ENCODE assay signal across 8 cellular contexts in genomic region chr3:45055032-45055410, GRCh38. TPM values are rescaled to one million over a fixed set of nuclear protein-coding genes. Genes with fewer than 3 reads are reported as not detected.
DNase-seq lines count a peak whose midpoint lies in the region; ATAC-seq, FAIRE-seq and TF ChIP-seq lines count a peak whose summit lies in the region.
"Had no signal": no experiment of that assay in that cellular context is flagged by ENCODE, and none has a peak within 500 bp of the region (broad histone marks: within the 10 kb centered on the region; RNA-seq: fewer than 3 reads in every experiment).

No MANE protein-coding gene starts in this region.

- no peaks in the 10 kb centered on the region for H3K27me3 ChIP-seq in uterus

- H3K4me3 ChIP-seq in WI38 (ENCODE audit: low read depth, low read length) (peak overlapping the region; percentile 59), uterus (no peak overlapping the region)

- DNase-seq in HS-5 (ENCODE audit: low read depth), result peak; percentile 86
- DNase-seq in uterus, result no peak
- no peak for DNase-seq in Kasumi-1 (lab: John Stamatoyannopoulos, UW)
- no peak for DNase-seq in cerebellar cortex (ENCODE audit: low spot score)

- no peaks in the 10 kb centered on the region for H3K36me3 ChIP-seq in uterus

- no peak for TF ChIP-seq POLR2A in uterus (IDR thresholded peaks at IDR 0.05)

- intact Hi-C loops in uterus (cut with DNase I; ENCODE audit: low total_unique reads), result no loop called here

- no peak for ATAC-seq in GM21529 (IDR thresholded peaks at IDR 0.05; ENCODE audit: unreplicated experiment)

- H3K27ac ChIP-seq in uterus, result peak overlapping the region; percentile 35 to 54

- H3K4me1 ChIP-seq in uterus, result no peaks in the 10 kb centered on the region

- TF ChIP-seq CTCF in WI38 (IDR thresholded peaks at IDR 0.05; ENCODE audit: low read depth, low read length) (no peak), uterus (IDR thresholded peaks at IDR 0.05) (no peak)

- FAIRE-seq in islet of Langerhans (lab: Jason Lieb, UNC), result peak; percentile 47

- no peaks in the 10 kb centered on the region for H3K9me3 ChIP-seq in uterus

RNA-seq across cellular contexts. Expression of gene CLEC3B, which starts 28.9 kb away (rescaled TPM):
- 100 to 1,000 TPM in 1 of 4 donors, 10 to 100 TPM in 3; 35.0 to 248 (median 62.6) TPM for total RNA-seq in uterus
- total RNA-seq: activated CD8-positive, alpha-beta T cell treated with anti-CD3 and anti-CD28 coated beads for 36 hours had no signal
